ENCODE assay signal across 12 cellular contexts in genomic region chr4:169068423-169068822, GRCh38. TPM values are rescaled to one million over a fixed set of nuclear protein-coding genes. Genes with fewer than 3 reads are reported as not detected.
DNase-seq lines count a peak whose midpoint lies in the region; ATAC-seq and TF ChIP-seq lines count a peak whose summit lies in the region.
"Had no signal": no experiment of that assay in that cellular context is flagged by ENCODE, and none has a peak within 500 bp of the region (broad histone marks: within the 10 kb centered on the region; RNA-seq: fewer than 3 reads in every experiment).

No MANE protein-coding gene starts in this region.

- no peaks in the 10 kb centered on the region for H3K36me3 ChIP-seq in OCI-LY3 (replicated peaks; ENCODE audit: low read depth, low read length)
- no peaks in the 10 kb centered on the region for H3K36me3 ChIP-seq in naive thymus-derived CD4-positive, alpha-beta T cell (ENCODE audit: control insufficient read depth in 2 of 3, insufficient read depth in 3 of 3, low read length in 3 of 3)

- CTCF ChIA-PET in naive thymus-derived CD4-positive, alpha-beta T cell (lab: Charles Lee) = no interaction called here

- POLR2A ChIA-PET in naive thymus-derived CD4-positive, alpha-beta T cell (lab: Charles Lee) = no interaction called here

- H3K4me1 ChIP-seq in H9 (ENCODE audit: insufficient read depth, low read length) (peaks cover 6% of the 10 kb centered on the region), OCI-LY3 (ENCODE audit: low read length) (0 out of 2 replicates have a peak, but pooled peaks cover 3% of the 10 kb centered on the region)
- no peaks in the 10 kb centered on the region for H3K4me1 ChIP-seq in naive thymus-derived CD4-positive, alpha-beta T cell (ENCODE audit: control insufficient read depth in 2 of 2, insufficient read depth in 2 of 2, low read length in 2 of 2)

- TF ChIP-seq CTCF in H9 (conservative IDR thresholded peaks at IDR 0.05) (no peak), OCI-LY3 (IDR thresholded peaks at IDR 0.05; ENCODE audit: low read depth, low read length) (peak; percentile 22)

- no peak overlapping the region for H4K5ac ChIP-seq in H9 (ENCODE audit: insufficient read length, low read depth, low read length)

- no peak overlapping the region for H2BK20ac ChIP-seq in H9 (ENCODE audit: low read depth, low read length, poor library complexity, severe bottlenecking)

- peaks cover 0 to 4% (median 0%) of the 10 kb centered on the region in 3 experiments; a peak in 2 of 7 replicates for H3K36me3 Mint-ChIP-seq in H9 (ENCODE audit: insufficient read depth in 1 of 3, low read depth in 3 of 3)
- H3K36me3 Mint-ChIP-seq in naive thymus-derived CD4-positive, alpha-beta T cell = no peaks in the 10 kb centered on the region
- no peaks in the 10 kb centered on the region for H3K36me3 Mint-ChIP-seq in T-helper 2 cell treated with Interferon-gamma antibody and Interleukin-4, amounts not matched to agents 5 μg/mL and 100 μg/mL, for 36 hours (ENCODE audit: low read depth)

- no peak overlapping the region for H3K23ac ChIP-seq in H9 (ENCODE audit: insufficient read length, low read depth, low read length)

- no peak overlapping the region for H3T11ph ChIP-seq in H9 (ENCODE audit: low read length)

- H3K4ac ChIP-seq in H9 (ENCODE audit: low read depth, low read length) = no peak overlapping the region

- peak overlapping the region in 2 of 3 experiments; percentile 61 to 91; a peak in 5 of 7 replicates for H3K27ac Mint-ChIP-seq in H9
- no peak overlapping the region for H3K27ac Mint-ChIP-seq in naive thymus-derived CD4-positive, alpha-beta T cell
- no peak overlapping the region for H3K27ac Mint-ChIP-seq in T-helper 2 cell treated with Interferon-gamma antibody and Interleukin-4, amounts not matched to agents 5 μg/mL and 100 μg/mL, for 36 hours

- peak; percentile 54 for ATAC-seq in naive thymus-derived CD4-positive, alpha-beta T cell
- ATAC-seq in HG02571 (IDR thresholded peaks at IDR 0.05; ENCODE audit: unreplicated experiment) = no peak

- no peaks in the 10 kb centered on the region for H3K9me3 Mint-ChIP-seq in H9
- H3K9me3 Mint-ChIP-seq in naive thymus-derived CD4-positive, alpha-beta T cell = no peaks in the 10 kb centered on the region
- H3K9me3 Mint-ChIP-seq in T-helper 2 cell treated with Interferon-gamma antibody and Interleukin-4, amounts not matched to agents 5 μg/mL and 100 μg/mL, for 36 hours = no peaks in the 10 kb centered on the region

- no peaks in the 10 kb centered on the region for H3K23me2 ChIP-seq in H9 (ENCODE audit: insufficient read length, low read depth, low read length, poor library complexity, severe bottlenecking)

- no peak overlapping the region for H4K8ac ChIP-seq in H9 (replicated peaks; ENCODE audit: insufficient read length, low read depth, low read length)

- no peaks in the 10 kb centered on the region for H3K27me3 Mint-ChIP-seq in H9 (ENCODE audit: low read depth)
- H3K27me3 Mint-ChIP-seq in naive thymus-derived CD4-positive, alpha-beta T cell = peaks cover 0 to 6% (median 0%) of the 10 kb centered on the region in 5 donors
- no peaks in the 10 kb centered on the region for H3K27me3 Mint-ChIP-seq in T-helper 2 cell treated with Interferon-gamma antibody and Interleukin-4, amounts not matched to agents 5 μg/mL and 100 μg/mL, for 36 hours (ENCODE audit: low read depth)

- H2BK15ac ChIP-seq in H9 (ENCODE audit: low read depth, low read length) = no peak overlapping the region

- H3K27ac ChIP-seq in H9 (ENCODE audit: insufficient read length, low read depth, low read length) (no peak overlapping the region), OCI-LY3 (ENCODE audit: low read length) (no peak overlapping the region)
- H3K27ac ChIP-seq in naive thymus-derived CD4-positive, alpha-beta T cell (ENCODE audit: low read depth, low read length) = no peak overlapping the region

- H4K91ac ChIP-seq in H9 (ENCODE audit: insufficient read length, low read depth, low read length) = no peak overlapping the region

- H2BK120ac ChIP-seq in H9 (ENCODE audit: low read depth, low read length, poor library complexity, severe bottlenecking) = no peak overlapping the region

- no peak overlapping the region for H3K4me3 ChIP-seq in OCI-LY3 (ENCODE audit: low read length)
- H3K4me3 ChIP-seq in naive thymus-derived CD4-positive, alpha-beta T cell (ENCODE audit: low read length) = no peak overlapping the region

- H2BK12ac ChIP-seq in H9 (ENCODE audit: insufficient read length, low read depth, low read length) = no peak overlapping the region

- no peak overlapping the region for H2BK5ac ChIP-seq in H9 (ENCODE audit: insufficient read length, low read length)

- no peak overlapping the region for H3K56ac ChIP-seq in H9 (ENCODE audit: insufficient read length, low read depth, low read length)

- H3K4me2 ChIP-seq in H9 (ENCODE audit: insufficient read depth, insufficient read length, low read length) (no peak overlapping the region), OCI-LY3 (ENCODE audit: low read length) (no peak overlapping the region)

- H3K18ac ChIP-seq in H9 (ENCODE audit: insufficient read length, low read depth, low read length) = peak overlapping the region; percentile 51

- peak; percentile 50 for DNase-seq in ELF-1 (ENCODE audit: low read depth, low spot score)
- peak; percentile 45 for DNase-seq in H9
- no peak for DNase-seq in naive thymus-derived CD4-positive, alpha-beta T cell
- no peak for DNase-seq in T-helper 2 cell treated with Interferon-gamma antibody and Interleukin-4, amounts not matched to agents 5 μg/mL and 100 μg/mL, for 36 hours (ENCODE audit: low spot score)
- no peak for DNase-seq in NCI-H146 treated with DMSO at 0.1 percent for 48 hours (lab: John Stamatoyannopoulos, UW; ENCODE audit: unreplicated experiment)
- no peak for DNase-seq in NK-92 treated with Interleukin-12 subunit alpha and Interleukin-12 subunit beta, amount 100 ng/mL, for 24 hours (lab: John Stamatoyannopoulos, UW)
- DNase-seq: activated naive CD4-positive, alpha-beta T cell treated with anti-CD3 and anti-CD28 coated beads, Interleukin-2, amount 50 U/mL, for 16 hours; AML-193; NCI-H510A treated with DMSO at 0.1 percent for 48 hours; stimulated activated naive CD4-positive, alpha-beta T cell had no signal

- no peaks in the 10 kb centered on the region for H3K9me3 ChIP-seq in H9 (ENCODE audit: control insufficient read depth, low read depth, low read length)
- no peaks in the 10 kb centered on the region for H3K9me3 ChIP-seq in OCI-LY3 (ENCODE audit: insufficient read depth, low read length)
- no peaks in the 10 kb centered on the region for H3K9me3 ChIP-seq in naive thymus-derived CD4-positive, alpha-beta T cell (ENCODE audit: control insufficient read depth in 2 of 3, low read length in 3 of 3)

- no peaks in the 10 kb centered on the region for H3K27me3 ChIP-seq in H9 (ENCODE audit: insufficient read depth, low read length)
- peaks cover 17% of the 10 kb centered on the region; the same call in 1 of the 2 replicates for H3K27me3 ChIP-seq in OCI-LY3 (ENCODE audit: low read depth, low read length)
- no peaks in the 10 kb centered on the region for H3K27me3 ChIP-seq in naive thymus-derived CD4-positive, alpha-beta T cell (ENCODE audit: control insufficient read depth in 2 of 2, insufficient read depth in 2 of 2, low read length in 2 of 2)

- no peak overlapping the region for H3K4me3 Mint-ChIP-seq in H9
- peak overlapping the region in 1 of 10 donors; percentile 23 for H3K4me3 Mint-ChIP-seq in naive thymus-derived CD4-positive, alpha-beta T cell
- H3K4me3 Mint-ChIP-seq in T-helper 2 cell treated with Interferon-gamma antibody and Interleukin-4, amounts not matched to agents 5 μg/mL and 100 μg/mL, for 36 hours = no peak overlapping the region

- H3K79me2 ChIP-seq in H9 (ENCODE audit: insufficient read depth, low read length) (no peaks in the 10 kb centered on the region), OCI-LY3 (ENCODE audit: low read length) (no peaks in the 10 kb centered on the region)

- no peak overlapping the region for H2AK5ac ChIP-seq in H9 (ENCODE audit: insufficient read length, low read length)

- no peak overlapping the region for H2AFZ ChIP-seq in H9 (ENCODE audit: low read length)
- H2AFZ ChIP-seq in OCI-LY3 (ENCODE audit: low read depth, low read length) = peak overlapping the region; percentile 35; the same call in 1 of the 2 replicates

- no peaks in the 10 kb centered on the region for H3K79me1 ChIP-seq in H9 (ENCODE audit: insufficient read depth, low read depth, low read length, poor library complexity, severe bottlenecking)

- intact Hi-C loops in naive thymus-derived CD4-positive, alpha-beta T cell (cut with micrococcal nuclease) = no loop called here

- H4K20me1 ChIP-seq in H9 (ENCODE audit: control insufficient read depth, insufficient read depth, insufficient read length) = no peaks in the 10 kb centered on the region
- H4K20me1 ChIP-seq in OCI-LY3 (ENCODE audit: insufficient read depth, low read length) = no peaks in the 10 kb centered on the region

- H3K14ac ChIP-seq in H9 (ENCODE audit: insufficient read depth, low read length) = 0 out of 2 replicates have a peak overlapping the region, but pooled peaks have one; percentile 64

- H3K9ac ChIP-seq in H9 (ENCODE audit: extremely low read depth, insufficient read length, low read length) = no peak overlapping the region
- H3K9ac ChIP-seq in OCI-LY3 (ENCODE audit: low read length) = no peak overlapping the region

- WGBS in H9 (ENCODE audit: extremely low coverage, insufficient read length, low lambda C conversion rate) = no CpG with 5 or more reads among the region's 8 CpGs

- peaks cover 25 to 29% of the 10 kb centered on the region in 2 experiments for H3K4me1 Mint-ChIP-seq in H9
- H3K4me1 Mint-ChIP-seq in naive thymus-derived CD4-positive, alpha-beta T cell = peaks cover 0 to 7% (median 6%) of the 10 kb centered on the region in 7 donors
- no peaks in the 10 kb centered on the region for H3K4me1 Mint-ChIP-seq in T-helper 2 cell treated with Interferon-gamma antibody and Interleukin-4, amounts not matched to agents 5 μg/mL and 100 μg/mL, for 36 hours (ENCODE audit: low read depth)

RNA-seq across cellular contexts. Expression of gene CBR4, which starts 58.4 kb away (rescaled TPM):
- 32.4 and 33.6 TPM in 2 replicates for total RNA-seq in H9 (2021)
- 10 to 100 TPM; 12.4 to 24.5 (median 15.3) TPM for total RNA-seq in naive thymus-derived CD4-positive, alpha-beta T cell
- polyA plus RNA-seq in naive thymus-derived CD4-positive, alpha-beta T cell = 1 to 10 TPM; 6.2 to 6.9 TPM

Comparison
In these comparisons a context has a peak if more than half of its experiments do, and no peak if none do; other contexts are left out.
1. DNase-seq: peak in ELF-1 (single experiment) and H9 (single experiment); none in naive thymus-derived CD4-positive, alpha-beta T cell (0 of 9), T-helper 2 cell treated with Interferon-gamma antibody and Interleukin-4, amounts not matched to agents 5 μg/mL and 100 μg/mL, for 36 hours (single experiment), NCI-H146 treated with DMSO at 0.1 percent for 48 hours (single experiment) and NK-92 treated with Interleukin-12 subunit alpha and Interleukin-12 subunit beta, amount 100 ng/mL, for 24 hours (single experiment).
2. H3K27ac Mint-ChIP-seq: peak in H9 (2 of 3); none in naive thymus-derived CD4-positive, alpha-beta T cell (0 of 9) and T-helper 2 cell treated with Interferon-gamma antibody and Interleukin-4, amounts not matched to agents 5 μg/mL and 100 μg/mL, for 36 hours (single experiment).